ENCODE assay signal across 8 cellular contexts in the genomic region with DNA sequence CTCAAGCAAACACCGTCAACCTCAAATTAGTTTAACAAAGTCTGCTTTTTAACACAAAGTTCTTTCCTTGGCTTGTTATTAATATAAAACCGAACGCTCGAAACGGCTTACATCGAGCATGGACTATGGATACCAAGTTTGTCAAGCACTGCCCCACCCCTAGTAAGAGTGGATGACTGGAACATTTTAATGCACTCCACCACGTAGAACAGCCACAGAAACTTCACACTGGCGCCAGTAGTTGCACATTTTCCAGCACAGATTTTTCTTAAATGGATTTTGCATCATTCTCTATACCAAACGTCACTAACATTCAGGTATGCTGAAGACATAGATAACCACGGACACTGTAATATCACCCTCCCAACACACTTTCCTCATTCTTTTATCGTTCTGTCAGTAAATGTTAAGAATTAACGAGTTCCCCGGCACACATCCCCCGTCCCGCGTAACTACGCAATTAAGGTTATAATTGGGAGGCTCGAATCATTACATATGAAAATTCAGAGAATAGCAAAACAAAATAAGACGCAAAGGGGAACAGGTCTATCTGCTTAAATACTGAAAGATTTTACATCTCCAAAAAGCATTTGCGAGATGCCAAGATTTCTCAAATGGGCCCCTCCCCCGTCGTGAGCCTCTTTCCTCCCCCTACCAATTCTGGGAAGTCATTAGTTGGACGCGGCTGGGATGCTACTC. TPM values are rescaled to one million over a fixed set of nuclear protein-coding genes. Genes with fewer than 3 reads are reported as not detected.
DNase-seq lines count a peak whose midpoint lies in the region; ATAC-seq and TF ChIP-seq lines count a peak whose summit lies in the region.

No MANE protein-coding gene starts in this region.

- H3K27ac ChIP-seq in RWPE2 (ENCODE audit: poor library complexity, severe bottlenecking): peak overlapping the region; percentile 84
- no peak overlapping the region for H3K27ac ChIP-seq in effector memory CD4-positive, alpha-beta T cell (ENCODE audit: insufficient read depth, low read length, poor library complexity, severe bottlenecking)
- H3K27ac ChIP-seq in mesodermal cell (ENCODE audit: low read depth, low read length, severe bottlenecking): peak overlapping the region; percentile 90

- H3K4me3 Mint-ChIP-seq in type B pancreatic cell: peak overlapping the region; percentile 95

- WGBS in mesodermal cell (ENCODE audit: insufficient coverage in 2 of 2), 2 experiments: 1% methylated on average over 14 to 20 of the region's 24 CpGs

- H3K4me3 ChIP-seq in RWPE2 (ENCODE audit: severe bottlenecking) (peak overlapping the region; percentile 91), mesodermal cell (ENCODE audit: extremely low read depth, insufficient read depth, low read length, poor library complexity, severe bottlenecking) (peak overlapping the region; percentile 90)
- peak overlapping the region; percentile 56 for H3K4me3 ChIP-seq in effector memory CD4-positive, alpha-beta T cell (ENCODE audit: insufficient read depth, low read depth, low read length, poor library complexity, severe bottlenecking)

- H3K36me3 Mint-ChIP-seq in type B pancreatic cell: peaks cover 21% of the 10 kb centered on the region

- TF ChIP-seq CTCF in RWPE2 (IDR thresholded peaks at IDR 0.05; ENCODE audit: poor library complexity, severe bottlenecking) (no peak), type B pancreatic cell (conservative IDR thresholded peaks at IDR 0.05) (no peak)

- H3K9me3 ChIP-seq in RWPE2 (ENCODE audit: severe bottlenecking) (no peaks in the 10 kb centered on the region), mesodermal cell (ENCODE audit: control insufficient read depth, low read length) (no peaks in the 10 kb centered on the region)
- H3K9me3 ChIP-seq in effector memory CD4-positive, alpha-beta T cell (ENCODE audit: control insufficient read depth, low read length): no peaks in the 10 kb centered on the region

- H3K27me3 Mint-ChIP-seq in type B pancreatic cell: peaks cover 12% of the 10 kb centered on the region

- H3K4me1 ChIP-seq in RWPE2 (ENCODE audit: insufficient read depth, poor library complexity, severe bottlenecking) (peaks cover 11% of the 10 kb centered on the region), mesodermal cell (ENCODE audit: control insufficient read depth, insufficient read depth, low read length, poor library complexity, severe bottlenecking) (peaks cover 15% of the 10 kb centered on the region)
- H3K4me1 ChIP-seq in effector memory CD4-positive, alpha-beta T cell (ENCODE audit: control insufficient read depth, insufficient read depth, low read length, poor library complexity, severe bottlenecking): peaks cover 6% of the 10 kb centered on the region

- H3K36me3 ChIP-seq in RWPE2 (ENCODE audit: low read depth): peaks cover 31% of the 10 kb centered on the region
- H3K36me3 ChIP-seq in effector memory CD4-positive, alpha-beta T cell (ENCODE audit: control insufficient read depth, insufficient read depth, low read length): no peaks in the 10 kb centered on the region
- H3K36me3 ChIP-seq in mesodermal cell (ENCODE audit: control insufficient read depth, insufficient read depth, low read length): peaks cover 30% of the 10 kb centered on the region

- ATAC-seq in RWPE2 (ENCODE audit: low read depth): peak; percentile 51
- no peak for ATAC-seq in GM18858 (IDR thresholded peaks at IDR 0.05; ENCODE audit: unreplicated experiment)

- H3K27me3 ChIP-seq in RWPE2 (ENCODE audit: insufficient read depth, poor library complexity, severe bottlenecking): no peaks in the 10 kb centered on the region
- peaks cover 39% of the 10 kb centered on the region for H3K27me3 ChIP-seq in effector memory CD4-positive, alpha-beta T cell (replicated peaks; ENCODE audit: control insufficient read depth, insufficient read depth, low read length, poor library complexity, severe bottlenecking)

- H3K27ac Mint-ChIP-seq in type B pancreatic cell: peak overlapping the region; percentile 96

- DNase-seq in NCI-H2227 (lab: John Stamatoyannopoulos, UW; ENCODE audit: unreplicated experiment): peak; percentile 9
- DNase-seq in NCI-H2227 treated with DMSO at 0.1 percent for 48 hours (lab: John Stamatoyannopoulos, UW): no peak
- DNase-seq in RWPE2 (ENCODE audit: low spot score): no peak
- no peak for DNase-seq in effector memory CD4-positive, alpha-beta T cell
- no peak for DNase-seq in type B pancreatic cell (ENCODE audit: extremely low spot score, unreplicated experiment)
- no peak for DNase-seq in NCI-H2081 treated with DMSO at 0.1 percent for 48 hours (lab: John Stamatoyannopoulos, UW)

- H3K9me3 Mint-ChIP-seq in type B pancreatic cell: no peaks in the 10 kb centered on the region

- H3K4me1 Mint-ChIP-seq in type B pancreatic cell (ENCODE audit: unreplicated experiment): peaks cover 39% of the 10 kb centered on the region

RNA-seq across cellular contexts. Expression of a gene that starts 1.0 kb away (rescaled TPM):
- 197 TPM for polyA plus RNA-seq in mesodermal cell (2013, experiment 1 of 2)
- polyA plus RNA-seq in mesodermal cell (2013, experiment 2 of 2): 198 TPM
- total RNA-seq in type B pancreatic cell (ENCODE audit: low replicate concordance): 25.6 and 82.5 TPM in 2 replicates
